ENCODE assay signal across 1 cellular context in the genomic region with DNA sequence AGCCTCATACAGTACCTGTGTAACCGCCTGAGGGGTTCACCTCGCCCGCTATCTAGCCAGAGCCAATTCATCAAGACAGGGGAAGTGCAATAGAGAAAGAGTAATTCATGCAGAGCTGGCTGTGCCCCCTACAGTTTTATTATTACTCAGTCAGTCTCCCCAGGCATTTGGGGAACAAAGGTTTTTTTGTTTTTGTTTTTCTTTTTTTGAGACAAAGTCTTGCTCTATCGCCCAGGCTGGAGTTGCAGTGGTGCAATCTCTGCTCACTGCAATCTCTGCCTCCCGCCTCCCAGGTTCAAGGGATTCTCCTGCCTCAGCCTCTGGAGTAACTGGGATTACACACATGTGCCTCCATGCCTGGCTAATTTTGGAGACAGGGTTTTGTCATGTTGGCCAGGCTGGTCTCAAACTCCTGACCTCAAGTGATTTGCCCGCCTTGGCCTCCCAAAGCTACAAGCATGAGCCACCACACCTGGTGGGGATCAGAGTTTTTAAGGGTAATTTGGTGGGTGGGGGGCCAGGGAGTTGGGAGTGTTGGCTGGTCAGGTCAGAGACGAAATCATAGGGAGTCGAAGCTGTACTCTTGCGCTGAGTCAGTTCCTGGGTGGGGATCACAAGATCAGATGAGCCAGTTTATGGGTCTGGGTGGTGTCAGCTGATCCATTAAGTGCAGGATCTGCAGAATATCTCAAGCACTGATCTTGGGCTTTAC.
TF ChIP-seq lines count a peak whose summit lies in the region.

No MANE protein-coding gene starts in this region.

TF ChIP-seq in GM12878, 131 proteins besides CTCF, POLR2A, EP300 and RAD21 (continued from another document and continues in another):
- TF ChIP-seq, protein P1, sequence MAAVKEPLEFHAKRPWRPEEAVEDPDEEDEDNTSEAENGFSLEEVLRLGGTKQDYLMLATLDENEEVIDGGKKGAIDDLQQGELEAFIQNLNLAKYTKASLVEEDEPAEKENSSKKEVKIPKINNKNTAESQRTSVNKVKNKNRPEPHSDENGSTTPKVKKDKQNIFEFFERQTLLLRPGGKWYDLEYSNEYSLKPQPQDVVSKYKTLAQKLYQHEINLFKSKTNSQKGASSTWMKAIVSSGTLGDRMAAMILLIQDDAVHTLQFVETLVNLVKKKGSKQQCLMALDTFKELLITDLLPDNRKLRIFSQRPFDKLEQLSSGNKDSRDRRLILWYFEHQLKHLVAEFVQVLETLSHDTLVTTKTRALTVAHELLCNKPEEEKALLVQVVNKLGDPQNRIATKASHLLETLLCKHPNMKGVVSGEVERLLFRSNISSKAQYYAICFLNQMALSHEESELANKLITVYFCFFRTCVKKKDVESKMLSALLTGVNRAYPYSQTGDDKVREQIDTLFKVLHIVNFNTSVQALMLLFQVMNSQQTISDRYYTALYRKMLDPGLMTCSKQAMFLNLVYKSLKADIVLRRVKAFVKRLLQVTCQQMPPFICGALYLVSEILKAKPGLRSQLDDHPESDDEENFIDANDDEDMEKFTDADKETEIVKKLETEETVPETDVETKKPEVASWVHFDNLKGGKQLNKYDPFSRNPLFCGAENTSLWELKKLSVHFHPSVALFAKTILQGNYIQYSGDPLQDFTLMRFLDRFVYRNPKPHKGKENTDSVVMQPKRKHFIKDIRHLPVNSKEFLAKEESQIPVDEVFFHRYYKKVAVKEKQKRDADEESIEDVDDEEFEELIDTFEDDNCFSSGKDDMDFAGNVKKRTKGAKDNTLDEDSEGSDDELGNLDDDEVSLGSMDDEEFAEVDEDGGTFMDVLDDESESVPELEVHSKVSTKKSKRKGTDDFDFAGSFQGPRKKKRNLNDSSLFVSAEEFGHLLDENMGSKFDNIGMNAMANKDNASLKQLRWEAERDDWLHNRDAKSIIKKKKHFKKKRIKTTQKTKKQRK (IDR thresholded peaks at IDR 0.05; ENCODE audit: low read depth, low read length): no peak
- TF ChIP-seq, protein P2, sequence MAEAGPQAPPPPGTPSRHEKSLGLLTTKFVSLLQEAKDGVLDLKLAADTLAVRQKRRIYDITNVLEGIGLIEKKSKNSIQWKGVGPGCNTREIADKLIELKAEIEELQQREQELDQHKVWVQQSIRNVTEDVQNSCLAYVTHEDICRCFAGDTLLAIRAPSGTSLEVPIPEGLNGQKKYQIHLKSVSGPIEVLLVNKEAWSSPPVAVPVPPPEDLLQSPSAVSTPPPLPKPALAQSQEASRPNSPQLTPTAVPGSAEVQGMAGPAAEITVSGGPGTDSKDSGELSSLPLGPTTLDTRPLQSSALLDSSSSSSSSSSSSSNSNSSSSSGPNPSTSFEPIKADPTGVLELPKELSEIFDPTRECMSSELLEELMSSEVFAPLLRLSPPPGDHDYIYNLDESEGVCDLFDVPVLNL (IDR thresholded peaks at IDR 0.05; ENCODE audit: low read depth, low read length): no peak
- TF ChIP-seq, protein P3, sequence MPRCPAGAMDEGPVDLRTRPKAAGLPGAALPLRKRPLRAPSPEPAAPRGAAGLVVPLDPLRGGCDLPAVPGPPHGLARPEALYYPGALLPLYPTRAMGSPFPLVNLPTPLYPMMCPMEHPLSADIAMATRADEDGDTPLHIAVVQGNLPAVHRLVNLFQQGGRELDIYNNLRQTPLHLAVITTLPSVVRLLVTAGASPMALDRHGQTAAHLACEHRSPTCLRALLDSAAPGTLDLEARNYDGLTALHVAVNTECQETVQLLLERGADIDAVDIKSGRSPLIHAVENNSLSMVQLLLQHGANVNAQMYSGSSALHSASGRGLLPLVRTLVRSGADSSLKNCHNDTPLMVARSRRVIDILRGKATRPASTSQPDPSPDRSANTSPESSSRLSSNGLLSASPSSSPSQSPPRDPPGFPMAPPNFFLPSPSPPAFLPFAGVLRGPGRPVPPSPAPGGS (IDR thresholded peaks at IDR 0.05; ENCODE audit: borderline replicate concordance, insufficient read depth, low read depth, low read length, poor library complexity, severe bottlenecking): no peak
- TF ChIP-seq TARDBP (IDR thresholded peaks at IDR 0.05; ENCODE audit: borderline replicate concordance) (no peak), SUZ12 (IDR thresholded peaks at IDR 0.05; ENCODE audit: unreplicated experiment) (no peak), SPI1 (IDR thresholded peaks at IDR 0.05; ENCODE audit: borderline replicate concordance, insufficient read depth, low read depth, low read length) (peak; percentile 76), FOS (IDR thresholded peaks at IDR 0.05; ENCODE audit: borderline replicate concordance, extremely low read depth, insufficient read length) (no peak), EED (IDR thresholded peaks at IDR 0.05; ENCODE audit: low read depth) (peak; percentile 71), RUNX3 (IDR thresholded peaks at IDR 0.05; ENCODE audit: low read length) (0 out of 2 replicates have a peak, but pooled peaks have one; percentile 5), TCF12 (IDR thresholded peaks at IDR 0.05; ENCODE audit: low read depth, low read length) (no peak), EZH2 (IDR thresholded peaks at IDR 0.05; ENCODE audit: borderline replicate concordance, control insufficient read depth, low read depth, low read length) (no peak), BHLHE40 (IDR thresholded peaks at IDR 0.05; ENCODE audit: borderline replicate concordance in 1 of 2, low read depth in 2 of 2, low read length in 1 of 2) (no peak), MTA2 (IDR thresholded peaks at IDR 0.05; ENCODE audit: low read depth) (0 out of 2 replicates have a peak, but pooled peaks have one; percentile 21), NBN (IDR thresholded peaks at IDR 0.05) (0 out of 2 replicates have a peak, but pooled peaks have one; percentile 22), HDGF (IDR thresholded peaks at IDR 0.05) (no peak), NFYA (IDR thresholded peaks at IDR 0.05; ENCODE audit: borderline replicate concordance, low read depth, low read length) (no peak)
- TF ChIP-seq, protein P4, sequence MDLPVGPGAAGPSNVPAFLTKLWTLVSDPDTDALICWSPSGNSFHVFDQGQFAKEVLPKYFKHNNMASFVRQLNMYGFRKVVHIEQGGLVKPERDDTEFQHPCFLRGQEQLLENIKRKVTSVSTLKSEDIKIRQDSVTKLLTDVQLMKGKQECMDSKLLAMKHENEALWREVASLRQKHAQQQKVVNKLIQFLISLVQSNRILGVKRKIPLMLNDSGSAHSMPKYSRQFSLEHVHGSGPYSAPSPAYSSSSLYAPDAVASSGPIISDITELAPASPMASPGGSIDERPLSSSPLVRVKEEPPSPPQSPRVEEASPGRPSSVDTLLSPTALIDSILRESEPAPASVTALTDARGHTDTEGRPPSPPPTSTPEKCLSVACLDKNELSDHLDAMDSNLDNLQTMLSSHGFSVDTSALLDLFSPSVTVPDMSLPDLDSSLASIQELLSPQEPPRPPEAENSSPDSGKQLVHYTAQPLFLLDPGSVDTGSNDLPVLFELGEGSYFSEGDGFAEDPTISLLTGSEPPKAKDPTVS (IDR thresholded peaks at IDR 0.05; ENCODE audit: low read depth, low read length): no peak
- TF ChIP-seq, protein P5, sequence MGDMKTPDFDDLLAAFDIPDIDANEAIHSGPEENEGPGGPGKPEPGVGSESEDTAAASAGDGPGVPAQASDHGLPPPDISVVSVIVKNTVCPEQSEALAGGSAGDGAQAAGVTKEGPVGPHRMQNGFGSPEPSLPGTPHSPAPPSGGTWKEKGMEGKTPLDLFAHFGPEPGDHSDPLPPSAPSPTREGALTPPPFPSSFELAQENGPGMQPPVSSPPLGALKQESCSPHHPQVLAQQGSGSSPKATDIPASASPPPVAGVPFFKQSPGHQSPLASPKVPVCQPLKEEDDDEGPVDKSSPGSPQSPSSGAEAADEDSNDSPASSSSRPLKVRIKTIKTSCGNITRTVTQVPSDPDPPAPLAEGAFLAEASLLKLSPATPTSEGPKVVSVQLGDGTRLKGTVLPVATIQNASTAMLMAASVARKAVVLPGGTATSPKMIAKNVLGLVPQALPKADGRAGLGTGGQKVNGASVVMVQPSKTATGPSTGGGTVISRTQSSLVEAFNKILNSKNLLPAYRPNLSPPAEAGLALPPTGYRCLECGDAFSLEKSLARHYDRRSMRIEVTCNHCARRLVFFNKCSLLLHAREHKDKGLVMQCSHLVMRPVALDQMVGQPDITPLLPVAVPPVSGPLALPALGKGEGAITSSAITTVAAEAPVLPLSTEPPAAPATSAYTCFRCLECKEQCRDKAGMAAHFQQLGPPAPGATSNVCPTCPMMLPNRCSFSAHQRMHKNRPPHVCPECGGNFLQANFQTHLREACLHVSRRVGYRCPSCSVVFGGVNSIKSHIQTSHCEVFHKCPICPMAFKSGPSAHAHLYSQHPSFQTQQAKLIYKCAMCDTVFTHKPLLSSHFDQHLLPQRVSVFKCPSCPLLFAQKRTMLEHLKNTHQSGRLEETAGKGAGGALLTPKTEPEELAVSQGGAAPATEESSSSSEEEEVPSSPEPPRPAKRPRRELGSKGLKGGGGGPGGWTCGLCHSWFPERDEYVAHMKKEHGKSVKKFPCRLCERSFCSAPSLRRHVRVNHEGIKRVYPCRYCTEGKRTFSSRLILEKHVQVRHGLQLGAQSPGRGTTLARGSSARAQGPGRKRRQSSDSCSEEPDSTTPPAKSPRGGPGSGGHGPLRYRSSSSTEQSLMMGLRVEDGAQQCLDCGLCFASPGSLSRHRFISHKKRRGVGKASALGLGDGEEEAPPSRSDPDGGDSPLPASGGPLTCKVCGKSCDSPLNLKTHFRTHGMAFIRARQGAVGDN (IDR thresholded peaks at IDR 0.05): no peak
- TF ChIP-seq, protein P6, sequence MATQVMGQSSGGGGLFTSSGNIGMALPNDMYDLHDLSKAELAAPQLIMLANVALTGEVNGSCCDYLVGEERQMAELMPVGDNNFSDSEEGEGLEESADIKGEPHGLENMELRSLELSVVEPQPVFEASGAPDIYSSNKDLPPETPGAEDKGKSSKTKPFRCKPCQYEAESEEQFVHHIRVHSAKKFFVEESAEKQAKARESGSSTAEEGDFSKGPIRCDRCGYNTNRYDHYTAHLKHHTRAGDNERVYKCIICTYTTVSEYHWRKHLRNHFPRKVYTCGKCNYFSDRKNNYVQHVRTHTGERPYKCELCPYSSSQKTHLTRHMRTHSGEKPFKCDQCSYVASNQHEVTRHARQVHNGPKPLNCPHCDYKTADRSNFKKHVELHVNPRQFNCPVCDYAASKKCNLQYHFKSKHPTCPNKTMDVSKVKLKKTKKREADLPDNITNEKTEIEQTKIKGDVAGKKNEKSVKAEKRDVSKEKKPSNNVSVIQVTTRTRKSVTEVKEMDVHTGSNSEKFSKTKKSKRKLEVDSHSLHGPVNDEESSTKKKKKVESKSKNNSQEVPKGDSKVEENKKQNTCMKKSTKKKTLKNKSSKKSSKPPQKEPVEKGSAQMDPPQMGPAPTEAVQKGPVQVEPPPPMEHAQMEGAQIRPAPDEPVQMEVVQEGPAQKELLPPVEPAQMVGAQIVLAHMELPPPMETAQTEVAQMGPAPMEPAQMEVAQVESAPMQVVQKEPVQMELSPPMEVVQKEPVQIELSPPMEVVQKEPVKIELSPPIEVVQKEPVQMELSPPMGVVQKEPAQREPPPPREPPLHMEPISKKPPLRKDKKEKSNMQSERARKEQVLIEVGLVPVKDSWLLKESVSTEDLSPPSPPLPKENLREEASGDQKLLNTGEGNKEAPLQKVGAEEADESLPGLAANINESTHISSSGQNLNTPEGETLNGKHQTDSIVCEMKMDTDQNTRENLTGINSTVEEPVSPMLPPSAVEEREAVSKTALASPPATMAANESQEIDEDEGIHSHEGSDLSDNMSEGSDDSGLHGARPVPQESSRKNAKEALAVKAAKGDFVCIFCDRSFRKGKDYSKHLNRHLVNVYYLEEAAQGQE (IDR thresholded peaks at IDR 0.05; ENCODE audit: low read depth, low read length): no peak
- TF ChIP-seq, protein P7, sequence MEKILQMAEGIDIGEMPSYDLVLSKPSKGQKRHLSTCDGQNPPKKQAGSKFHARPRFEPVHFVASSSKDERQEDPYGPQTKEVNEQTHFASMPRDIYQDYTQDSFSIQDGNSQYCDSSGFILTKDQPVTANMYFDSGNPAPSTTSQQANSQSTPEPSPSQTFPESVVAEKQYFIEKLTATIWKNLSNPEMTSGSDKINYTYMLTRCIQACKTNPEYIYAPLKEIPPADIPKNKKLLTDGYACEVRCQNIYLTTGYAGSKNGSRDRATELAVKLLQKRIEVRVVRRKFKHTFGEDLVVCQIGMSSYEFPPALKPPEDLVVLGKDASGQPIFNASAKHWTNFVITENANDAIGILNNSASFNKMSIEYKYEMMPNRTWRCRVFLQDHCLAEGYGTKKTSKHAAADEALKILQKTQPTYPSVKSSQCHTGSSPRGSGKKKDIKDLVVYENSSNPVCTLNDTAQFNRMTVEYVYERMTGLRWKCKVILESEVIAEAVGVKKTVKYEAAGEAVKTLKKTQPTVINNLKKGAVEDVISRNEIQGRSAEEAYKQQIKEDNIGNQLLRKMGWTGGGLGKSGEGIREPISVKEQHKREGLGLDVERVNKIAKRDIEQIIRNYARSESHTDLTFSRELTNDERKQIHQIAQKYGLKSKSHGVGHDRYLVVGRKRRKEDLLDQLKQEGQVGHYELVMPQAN (conservative IDR thresholded peaks at IDR 0.05): no peak
- TF ChIP-seq, protein P8, sequence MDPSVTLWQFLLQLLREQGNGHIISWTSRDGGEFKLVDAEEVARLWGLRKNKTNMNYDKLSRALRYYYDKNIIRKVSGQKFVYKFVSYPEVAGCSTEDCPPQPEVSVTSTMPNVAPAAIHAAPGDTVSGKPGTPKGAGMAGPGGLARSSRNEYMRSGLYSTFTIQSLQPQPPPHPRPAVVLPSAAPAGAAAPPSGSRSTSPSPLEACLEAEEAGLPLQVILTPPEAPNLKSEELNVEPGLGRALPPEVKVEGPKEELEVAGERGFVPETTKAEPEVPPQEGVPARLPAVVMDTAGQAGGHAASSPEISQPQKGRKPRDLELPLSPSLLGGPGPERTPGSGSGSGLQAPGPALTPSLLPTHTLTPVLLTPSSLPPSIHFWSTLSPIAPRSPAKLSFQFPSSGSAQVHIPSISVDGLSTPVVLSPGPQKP (IDR thresholded peaks at IDR 0.05; ENCODE audit: low read depth, low read length): no peak
- TF ChIP-seq, protein P9, sequence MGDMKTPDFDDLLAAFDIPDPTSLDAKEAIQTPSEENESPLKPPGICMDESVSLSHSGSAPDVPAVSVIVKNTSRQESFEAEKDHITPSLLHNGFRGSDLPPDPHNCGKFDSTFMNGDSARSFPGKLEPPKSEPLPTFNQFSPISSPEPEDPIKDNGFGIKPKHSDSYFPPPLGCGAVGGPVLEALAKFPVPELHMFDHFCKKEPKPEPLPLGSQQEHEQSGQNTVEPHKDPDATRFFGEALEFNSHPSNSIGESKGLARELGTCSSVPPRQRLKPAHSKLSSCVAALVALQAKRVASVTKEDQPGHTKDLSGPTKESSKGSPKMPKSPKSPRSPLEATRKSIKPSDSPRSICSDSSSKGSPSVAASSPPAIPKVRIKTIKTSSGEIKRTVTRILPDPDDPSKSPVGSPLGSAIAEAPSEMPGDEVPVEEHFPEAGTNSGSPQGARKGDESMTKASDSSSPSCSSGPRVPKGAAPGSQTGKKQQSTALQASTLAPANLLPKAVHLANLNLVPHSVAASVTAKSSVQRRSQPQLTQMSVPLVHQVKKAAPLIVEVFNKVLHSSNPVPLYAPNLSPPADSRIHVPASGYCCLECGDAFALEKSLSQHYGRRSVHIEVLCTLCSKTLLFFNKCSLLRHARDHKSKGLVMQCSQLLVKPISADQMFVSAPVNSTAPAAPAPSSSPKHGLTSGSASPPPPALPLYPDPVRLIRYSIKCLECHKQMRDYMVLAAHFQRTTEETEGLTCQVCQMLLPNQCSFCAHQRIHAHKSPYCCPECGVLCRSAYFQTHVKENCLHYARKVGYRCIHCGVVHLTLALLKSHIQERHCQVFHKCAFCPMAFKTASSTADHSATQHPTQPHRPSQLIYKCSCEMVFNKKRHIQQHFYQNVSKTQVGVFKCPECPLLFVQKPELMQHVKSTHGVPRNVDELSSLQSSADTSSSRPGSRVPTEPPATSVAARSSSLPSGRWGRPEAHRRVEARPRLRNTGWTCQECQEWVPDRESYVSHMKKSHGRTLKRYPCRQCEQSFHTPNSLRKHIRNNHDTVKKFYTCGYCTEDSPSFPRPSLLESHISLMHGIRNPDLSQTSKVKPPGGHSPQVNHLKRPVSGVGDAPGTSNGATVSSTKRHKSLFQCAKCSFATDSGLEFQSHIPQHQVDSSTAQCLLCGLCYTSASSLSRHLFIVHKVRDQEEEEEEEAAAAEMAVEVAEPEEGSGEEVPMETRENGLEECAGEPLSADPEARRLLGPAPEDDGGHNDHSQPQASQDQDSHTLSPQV (IDR thresholded peaks at IDR 0.05): no peak
